In genomic region chr13:112587767-112588489, GRCh38 we compare ENCODE assay signal across 1 cellular context.
A peak's percentile ranks its signal among the peaks of the same experiment; 100 is the strongest.
TF ChIP-seq lines count a peak whose summit lies in the region.

Gene TUBGCP3, minus strand, starts transcription at chr13:112588153. Its CDS starts 173 bp downstream, at chr13:112587980.

TF ChIP-seq in HepG2, 621 proteins besides CTCF, POLR2A, EP300 and RAD21 (continued from another document and continues in another):
- no peak for TF ChIP-seq ATF6 (CRISPR knock-in tag; conservative IDR thresholded peaks at IDR 0.05)
- peak; percentile 88 for TF ChIP-seq ZBTB25 (CRISPR knock-in tag; IDR thresholded peaks at IDR 0.05)
- peak; percentile 88; the same call in 1 of the 2 replicates for TF ChIP-seq ZNF816 (CRISPR knock-in tag; IDR thresholded peaks at IDR 0.05; ENCODE audit: borderline replicate concordance)
- TF ChIP-seq SNRNP70 (IDR thresholded peaks at IDR 0.05; ENCODE audit: low read depth, low read length), result no peak
- TF ChIP-seq ZFP90 (CRISPR knock-in tag; IDR thresholded peaks at IDR 0.05; ENCODE audit: borderline replicate concordance), result peak; percentile 96
- peak; percentile 92 for TF ChIP-seq POGK (CRISPR knock-in tag; conservative IDR thresholded peaks at IDR 0.05)
- peak; percentile 93 for TF ChIP-seq ZBTB7A (CRISPR knock-in tag; IDR thresholded peaks at IDR 0.05)
- peak; percentile 79 for TF ChIP-seq JUNB (CRISPR knock-in tag; IDR thresholded peaks at IDR 0.05; ENCODE audit: borderline replicate concordance)
- no peak; the same call in 1 of the 2 replicates for TF ChIP-seq ZNF703 (CRISPR knock-in tag; IDR thresholded peaks at IDR 0.05; ENCODE audit: borderline replicate concordance)
- peak; percentile 93 for TF ChIP-seq WIZ (CRISPR knock-in tag; IDR thresholded peaks at IDR 0.05)
- TF ChIP-seq NCOA2 (CRISPR knock-in tag; IDR thresholded peaks at IDR 0.05), result peak; percentile 60
- peak; percentile 91 for TF ChIP-seq ZFP41 (CRISPR knock-in tag; IDR thresholded peaks at IDR 0.05; ENCODE audit: borderline replicate concordance)
- TF ChIP-seq FOXO1 (CRISPR knock-in tag; IDR thresholded peaks at IDR 0.05), result peak; percentile 71
- TF ChIP-seq ZNF556 (CRISPR knock-in tag; IDR thresholded peaks at IDR 0.05; ENCODE audit: borderline replicate concordance), result peak; percentile 95
- peak; percentile 87; the same call in 1 of the 2 replicates for TF ChIP-seq PAXIP1 (CRISPR knock-in tag; conservative IDR thresholded peaks at IDR 0.05)
- TF ChIP-seq SIN3A (IDR thresholded peaks at IDR 0.05; ENCODE audit: borderline replicate concordance, low read depth, low read length), result no peak
- TF ChIP-seq CREB1 (IDR thresholded peaks at IDR 0.05), result 0 out of 2 replicates have a peak, but pooled peaks have one; percentile 0
- no peak for TF ChIP-seq CREB1 (CRISPR knock-in tag; IDR thresholded peaks at IDR 0.05)
- peak; percentile 86; the same call in 1 of the 2 replicates for TF ChIP-seq ZNF672 (CRISPR knock-in tag; IDR thresholded peaks at IDR 0.05)
- peak; percentile 61; the same call in 1 of the 2 replicates for TF ChIP-seq XBP1 (CRISPR knock-in tag; IDR thresholded peaks at IDR 0.05)
- TF ChIP-seq ZFX (CRISPR knock-in tag; IDR thresholded peaks at IDR 0.05; ENCODE audit: low read depth), result peak; percentile 94
- TF ChIP-seq ZBTB40 (IDR thresholded peaks at IDR 0.05), result no peak
- TF ChIP-seq ZBTB40 (CRISPR knock-in tag; IDR thresholded peaks at IDR 0.05), result peak; percentile 79
- peak; percentile 91 for TF ChIP-seq ZNF160 (CRISPR knock-in tag; IDR thresholded peaks at IDR 0.05)
- TF ChIP-seq NCOA5 (CRISPR knock-in tag; IDR thresholded peaks at IDR 0.05), result 0 out of 2 replicates have a peak, but pooled peaks have one; percentile 56
- peak; percentile 54; the same call in 1 of the 2 replicates for TF ChIP-seq PPARG (CRISPR knock-in tag; conservative IDR thresholded peaks at IDR 0.05)
- no peak; the same call in 1 of the 2 replicates for TF ChIP-seq ZNF576 (CRISPR knock-in tag; IDR thresholded peaks at IDR 0.05)
- peak; percentile 82 for TF ChIP-seq ESRRA (CRISPR knock-in tag; IDR thresholded peaks at IDR 0.05; ENCODE audit: low read depth)
- TF ChIP-seq SALL2 (CRISPR knock-in tag; IDR thresholded peaks at IDR 0.05), result peak; percentile 91
- 0 out of 2 replicates have a peak, but pooled peaks have one; percentile 3 for TF ChIP-seq ZBTB34 (CRISPR knock-in tag; IDR thresholded peaks at IDR 0.05)
- no peak for TF ChIP-seq CAMTA2 (CRISPR knock-in tag; IDR thresholded peaks at IDR 0.05; ENCODE audit: borderline replicate concordance)
- TF ChIP-seq ZNF720 (CRISPR knock-in tag; IDR thresholded peaks at IDR 0.05), result peak; percentile 66; the same call in 1 of the 2 replicates
- TF ChIP-seq BATF2 (CRISPR knock-in tag; IDR thresholded peaks at IDR 0.05), result peak; percentile 97
- TF ChIP-seq PREB (CRISPR knock-in tag; IDR thresholded peaks at IDR 0.05), result peak; percentile 92
